Comparison of ENCODE assay signal across 28 cellular contexts in genomic region chrX:24301060-24301459, GRCh38. TPM values are rescaled to one million over a fixed set of nuclear protein-coding genes. Genes with fewer than 3 reads are reported as not detected.
"Had no signal": no experiment of that assay in that cellular context is flagged by ENCODE, and none has a peak within 500 bp of the region (broad histone marks: within the 10 kb centered on the region; RNA-seq: fewer than 3 reads in every experiment).

No MANE protein-coding gene starts in this region.

- H3K27ac ChIP-seq: coronary artery, esophagus muscularis mucosa, heart left ventricle, right atrium auricular region, stomach, thoracic aorta had no signal

- H3K27ac Mint-ChIP-seq: endodermal cell; naive thymus-derived CD8-positive, alpha-beta T cell; type B pancreatic cell had no signal

- FAIRE-seq: endothelial cell of umbilical vein, frontal cortex, islet of Langerhans, small intestine, urothelium cell line had no signal

- H3K9me3 Mint-ChIP-seq: endodermal cell, neural crest cell, type B pancreatic cell had no signal

- ATAC-seq: heart left ventricle; mucosa of descending colon; naive thymus-derived CD8-positive, alpha-beta T cell had no signal

- H3K36me3 Mint-ChIP-seq: naive thymus-derived CD8-positive, alpha-beta T cell; type B pancreatic cell had no signal

- DNase-seq: effector CD4-positive, alpha-beta T cell; endodermal cell; heart left ventricle; hippocampal formation; kidney glomerular epithelial cell; mucosa of descending colon; naive thymus-derived CD8-positive, alpha-beta T cell; posterior cingulate gyrus; small intestine; stimulated activated CD4-positive, alpha-beta T cell treated with anti-CD3 and anti-CD28 coated beads, Interleukin-12 subunit alpha, Interleukin-12 subunit beta, amount 100 ng/mL, for 4 hours; stimulated activated naive CD4-positive, alpha-beta T cell; stomach; substantia nigra had no signal

- H3K9me3 ChIP-seq: esophagus muscularis mucosa, heart left ventricle, mucosa of descending colon, right atrium auricular region, stomach, thoracic aorta had no signal

- H3K36me3 ChIP-seq: esophagus muscularis mucosa, heart left ventricle, right atrium auricular region, stomach, thoracic aorta had no signal

- H3K4me3 Mint-ChIP-seq: endodermal cell; naive thymus-derived CD8-positive, alpha-beta T cell; neural crest cell; type B pancreatic cell had no signal

- H3K4me1 Mint-ChIP-seq: naive thymus-derived CD8-positive, alpha-beta T cell had no signal

- H3K4me3 ChIP-seq: coronary artery, esophagus muscularis mucosa, heart left ventricle, mucosa of descending colon, right atrium auricular region, stomach, thoracic aorta had no signal

- H3K27me3 ChIP-seq: esophagus muscularis mucosa, right atrium auricular region had no signal

- H3K4me1 ChIP-seq: esophagus muscularis mucosa, right atrium auricular region, stomach had no signal

- H3K27me3 Mint-ChIP-seq: naive thymus-derived CD8-positive, alpha-beta T cell; type B pancreatic cell had no signal

RNA-seq across cellular contexts. Expression of gene SUPT20HL2, which starts 12.8 kb away (rescaled TPM):
- total RNA-seq: chondrocyte; dermis microvascular lymphatic vessel endothelial cell; endodermal cell; endothelial cell of umbilical vein; frontal cortex; glomerular endothelial cell; lower leg skin; naive thymus-derived CD8-positive, alpha-beta T cell; neural crest cell; osteocyte; right atrium auricular region; stomach; thoracic aorta had no signal
- polyA plus RNA-seq: endothelial cell of umbilical vein; heart left ventricle; naive thymus-derived CD8-positive, alpha-beta T cell; small intestine; stomach had no signal

RNA-seq across cellular contexts. Expression of gene SUPT20HL1, which starts 59.4 kb away (rescaled TPM):
- total RNA-seq: chondrocyte; dermis microvascular lymphatic vessel endothelial cell; endothelial cell of umbilical vein; esophagus muscularis mucosa; frontal cortex; glomerular endothelial cell; heart left ventricle; lower leg skin; naive thymus-derived CD8-positive, alpha-beta T cell; neural crest cell; osteocyte; right atrium auricular region; stomach; thoracic aorta had no signal
- polyA plus RNA-seq: endothelial cell of umbilical vein; heart left ventricle; naive thymus-derived CD8-positive, alpha-beta T cell; small intestine; stomach had no signal
